Comparison of ENCODE assay signal across 8 cellular contexts in the genomic region with DNA sequence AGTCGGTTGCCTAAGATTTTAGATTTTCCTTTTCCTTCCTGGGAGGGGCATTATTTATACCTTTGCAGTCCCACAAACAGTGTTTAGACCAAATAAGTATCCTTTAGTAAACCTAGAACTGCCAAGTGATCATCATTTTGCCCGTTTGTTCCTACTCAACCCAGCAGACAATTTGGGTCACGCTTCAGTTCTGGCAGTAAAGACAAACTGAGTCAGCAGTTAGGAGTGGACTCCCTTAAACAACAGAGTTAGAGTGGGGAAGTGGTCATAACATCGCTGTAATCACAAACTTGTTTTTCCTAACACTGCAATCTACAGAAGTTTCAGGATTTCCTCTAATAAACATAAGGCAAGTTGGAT. TPM values are rescaled to one million over a fixed set of nuclear protein-coding genes. Genes with fewer than 3 reads are reported as not detected.
DNase-seq lines count a peak whose midpoint lies in the region; ATAC-seq, FAIRE-seq and TF ChIP-seq lines count a peak whose summit lies in the region.

No MANE protein-coding gene starts in this region.

- POLR2A ChIA-PET in HepG2 (lab: Yijun Ruan, JAX) = interaction anchor here (1.6 kb wide), 1 partner anchor 385 kb away, joined by 4 read pairs; no protein-coding TSS in a partner anchor

- no peak overlapping the region for H3K27ac Mint-ChIP-seq in activated T-cell treated with anti-CD3 and anti-CD28 coated beads, Interleukin-2, amount 50 U/mL, for 24 hours

- in situ Hi-C loops in HepG2 (cut with HindIII; ENCODE audit: extremely low pct_ligation_motif_present, low pct_unique_long_range_greater_than_20kb) = loop anchor here (5.0 to 10.0 kb wide), 2 partner anchors 215 to 382 kb away; a partner anchor contains a TSS

- peak overlapping the region; percentile 79 for H3K4me3 Mint-ChIP-seq in activated T-cell treated with anti-CD3 and anti-CD28 coated beads, Interleukin-2, amount 50 U/mL, for 24 hours

- intact Hi-C loops in HepG2 (cut with micrococcal nuclease; ENCODE audit: unreplicated experiment) = loop anchor here (1.0 to 2.0 kb wide), 2 partner anchors 217 to 388 kb away; no protein-coding TSS in a partner anchor
- intact Hi-C loops in testis (cut with DNase I; ENCODE audit: low total_unique reads) = no loop called here

- H3K4me3 ChIP-seq in bronchial epithelial cell (ENCODE audit: low read depth, low read length) (peak overlapping the region; percentile 94), HepG2 (replicated peaks in 1 of 3; ENCODE audit: insufficient read depth in 1 of 3, low read depth in 2 of 3, low read length in 3 of 3) (peak overlapping the region; percentile 89 to 91 (median 90)), testis (peak overlapping the region; percentile 89 to 90)

- H3K9me3 ChIP-seq in HepG2 (ENCODE audit: low read length) = no peaks in the 10 kb centered on the region
- no peaks in the 10 kb centered on the region for H3K9me3 ChIP-seq in testis

- no peak for TF ChIP-seq CTCF in bronchial epithelial cell (IDR thresholded peaks at IDR 0.05; ENCODE audit: insufficient read depth, low read length, severe bottlenecking)
- no peak for TF ChIP-seq CTCF in HepG2 (CRISPR knock-in tag; IDR thresholded peaks at IDR 0.05)
- TF ChIP-seq CTCF in testis (IDR thresholded peaks at IDR 0.05) = no peak

- CTCF ChIA-PET in HepG2 (lab: Yijun Ruan, JAX; ENCODE audit: low intra/inter-chr PET ratio, low total read pairs) = no interaction called here

- peak overlapping the region; percentile 93 for H3K4me2 ChIP-seq in HepG2 (ENCODE audit: low read depth, low read length)

- H3K36me3 ChIP-seq in bronchial epithelial cell (ENCODE audit: control insufficient read depth, insufficient read depth, low read length) = no peaks in the 10 kb centered on the region
- no peaks in the 10 kb centered on the region for H3K36me3 ChIP-seq in HepG2 (replicated peaks in 1 of 2; ENCODE audit: control insufficient read depth in 1 of 2, insufficient read depth in 2 of 2, low read length in 2 of 2)
- H3K36me3 ChIP-seq in testis (ENCODE audit: low read depth, missing control alignments) = no peaks in the 10 kb centered on the region

- peak overlapping the region; percentile 75 for H2AFZ ChIP-seq in HepG2 (ENCODE audit: low read length)

- no peaks in the 10 kb centered on the region for H3K36me3 Mint-ChIP-seq in activated T-cell treated with anti-CD3 and anti-CD28 coated beads, Interleukin-2, amount 50 U/mL, for 24 hours (ENCODE audit: low read depth)

- H3K9me3 Mint-ChIP-seq in activated T-cell treated with anti-CD3 and anti-CD28 coated beads, Interleukin-2, amount 50 U/mL, for 24 hours = no peaks in the 10 kb centered on the region

- DNase-seq in activated T-cell treated with anti-CD3 and anti-CD28 coated beads, Interleukin-2, amount 50 U/mL, for 24 hours = no peak
- no peak for DNase-seq in activated T-cell treated with anti-CD3 and anti-CD28 coated beads, Interleukin-2, amount 50 U/mL, for 48 hours
- DNase-seq in bronchial epithelial cell (ENCODE audit: low read depth) = peak; percentile 22
- DNase-seq in HepG2 (ENCODE audit: low spot score) = no peak
- DNase-seq in testis = peak; percentile 48
- no peak for DNase-seq in NCI-H510A (lab: John Stamatoyannopoulos, UW)
- DNase-seq in NCI-H2029 (lab: John Stamatoyannopoulos, UW) = no peak

- H3K27me3 ChIP-seq in bronchial epithelial cell (ENCODE audit: control insufficient read depth, insufficient read depth, low read length) (no peaks in the 10 kb centered on the region), HepG2 (ENCODE audit: control insufficient read depth in 1 of 2, insufficient read depth in 2 of 2, low read length in 2 of 2) (no peaks in the 10 kb centered on the region), testis (no peaks in the 10 kb centered on the region)

- peaks cover 11% of the 10 kb centered on the region for H3K4me1 Mint-ChIP-seq in activated T-cell treated with anti-CD3 and anti-CD28 coated beads, Interleukin-2, amount 50 U/mL, for 24 hours (ENCODE audit: low read depth)

- TF ChIP-seq POLR2A in HepG2 (IDR thresholded peaks at IDR 0.05; ENCODE audit: insufficient read depth in 1 of 2, low read depth in 2 of 2, low read length in 2 of 2) (no peak), testis (IDR thresholded peaks at IDR 0.05) (no peak)

- no peaks in the 10 kb centered on the region; the same call in none of the 2 replicates for H4K20me1 ChIP-seq in HepG2 (ENCODE audit: insufficient read depth, low read length)

- H3K27ac ChIP-seq in HepG2 (ENCODE audit: extremely low read length, insufficient read depth, low read length) (peak overlapping the region; percentile 82), testis (peak overlapping the region; percentile 95 to 96)

- ATAC-seq in HepG2 (no peak), HG02610 (IDR thresholded peaks at IDR 0.05; ENCODE audit: unreplicated experiment) (no peak)

- WGBS in HepG2 (ENCODE audit: low lambda C conversion rate) = 10% methylated on average over 4 of the region's 4 CpGs
- WGBS in testis, 2 donors = 0 to 1% methylated on average over 4 of the region's 4 CpGs

- H3K4me1 ChIP-seq in HepG2 (ENCODE audit: insufficient read depth, low read length) = peaks cover 23% of the 10 kb centered on the region
- peaks cover 18% of the 10 kb centered on the region for H3K4me1 ChIP-seq in testis

- FAIRE-seq in bronchial epithelial cell (lab: Jason Lieb, UNC) (no peak), HepG2 (lab: Jason Lieb, UNC) (no peak)

- TF ChIP-seq EP300 in HepG2 (IDR thresholded peaks at IDR 0.05; ENCODE audit: low read depth in 2 of 2, low read length in 2 of 2) (no peak), HepG2 (CRISPR knock-in tag; IDR thresholded peaks at IDR 0.05; ENCODE audit: borderline replicate concordance) (no peak)

- TF ChIP-seq RAD21 in HepG2 (CRISPR knock-in tag; IDR thresholded peaks at IDR 0.05) = no peak

- BruUV-seq in HepG2 (replicated peaks; lab: Mats Ljungman, UMichigan) = TSS peak; percentile 79

- peaks cover 43% of the 10 kb centered on the region for H3K27me3 Mint-ChIP-seq in activated T-cell treated with anti-CD3 and anti-CD28 coated beads, Interleukin-2, amount 50 U/mL, for 24 hours

- H3K79me2 ChIP-seq in HepG2 (ENCODE audit: insufficient read depth, low read length) = peaks cover 29% of the 10 kb centered on the region

- H3K9ac ChIP-seq in HepG2 (ENCODE audit: insufficient read depth, low read depth, low read length) = peak overlapping the region; percentile 84; the same call in 1 of the 2 replicates

TF ChIP-seq in HepG2, 621 proteins besides CTCF, POLR2A, EP300 and RAD21 (continues in another document):
- TF ChIP-seq ZKSCAN5 (CRISPR knock-in tag; IDR thresholded peaks at IDR 0.05) = no peak
- peak; percentile 57 to 67 for TF ChIP-seq MAFK (conservative IDR thresholded peaks at IDR 0.05 in 1 of 2, IDR thresholded peaks at IDR 0.05 in 1 of 2; ENCODE audit: low read length in 2 of 2)
- no peak for TF ChIP-seq ZNF124 (CRISPR knock-in tag; IDR thresholded peaks at IDR 0.05)
- no peak for TF ChIP-seq RXRB (CRISPR knock-in tag; IDR thresholded peaks at IDR 0.05; ENCODE audit: borderline replicate concordance)
- no peak for TF ChIP-seq TBX3 (IDR thresholded peaks at IDR 0.05; ENCODE audit: borderline replicate concordance)
- no peak for TF ChIP-seq SNRNP70 (IDR thresholded peaks at IDR 0.05; ENCODE audit: low read depth, low read length)
- TF ChIP-seq ZNF562 (CRISPR knock-in tag; IDR thresholded peaks at IDR 0.05; ENCODE audit: borderline replicate concordance) = no peak
- TF ChIP-seq JDP2 (CRISPR knock-in tag; IDR thresholded peaks at IDR 0.05; ENCODE audit: borderline replicate concordance) = no peak
- no peak for TF ChIP-seq FOXK2 (IDR thresholded peaks at IDR 0.05)
- TF ChIP-seq ZNF333 (CRISPR knock-in tag; IDR thresholded peaks at IDR 0.05; ENCODE audit: borderline replicate concordance) = no peak
- TF ChIP-seq, protein P1, sequence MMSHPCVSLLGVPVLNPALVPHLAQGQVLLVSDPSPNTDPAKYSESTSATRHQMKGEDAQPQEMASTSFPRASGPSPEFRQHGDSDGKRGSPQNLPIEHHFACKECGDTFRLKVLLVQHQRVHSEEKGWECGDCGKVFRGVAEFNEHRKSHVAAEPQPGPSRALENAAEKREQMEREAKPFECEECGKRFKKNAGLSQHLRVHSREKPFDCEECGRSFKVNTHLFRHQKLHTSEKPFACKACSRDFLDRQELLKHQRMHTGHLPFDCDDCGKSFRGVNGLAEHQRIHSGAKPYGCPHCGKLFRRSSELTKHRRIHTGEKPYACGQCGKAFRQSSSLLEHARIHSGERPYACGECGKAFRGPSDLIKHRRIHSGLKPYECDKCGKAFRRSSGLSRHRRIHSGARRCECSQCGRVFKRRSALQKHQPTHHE (CRISPR knock-in tag; IDR thresholded peaks at IDR 0.05; ENCODE audit: borderline replicate concordance) = no peak
- no peak for TF ChIP-seq SMARCC2 (IDR thresholded peaks at IDR 0.05)

RNA-seq across cellular contexts. Expression of a gene that starts 0.8 kb away (rescaled TPM):
- total RNA-seq in bronchial epithelial cell (33.2 and 50.4 TPM in 2 replicates), HepG2 (2016; rRNA removed; fragmentation: Illumina TruSeq; extraction: Trizol) (24.5 and 30.8 TPM in 2 replicates), testis (100 to 1,000 TPM; 126 to 168 TPM)
- total RNA-seq in HepG2 (2016; cell fraction: cytosol; rRNA removed; fragmentation: Illumina TruSeq; extraction: Trizol; ENCODE audit: low read depth) = 8.8 and 10.0 TPM in 2 replicates
- total RNA-seq in HepG2 (2016; cell fraction: insoluble cytoplasmic fraction; rRNA removed; fragmentation: Illumina TruSeq; extraction: Trizol) = 22.5 and 29.2 TPM in 2 replicates
- total RNA-seq in HepG2 (2016; cell fraction: membrane; rRNA removed; fragmentation: Illumina TruSeq; extraction: Trizol) = 10.2 and 11.3 TPM in 2 replicates
- total RNA-seq in HepG2 (2016; cell fraction: nucleus; rRNA removed; fragmentation: Illumina TruSeq; extraction: Trizol) = 60.8 and 61.6 TPM in 2 replicates
- polyA plus RNA-seq in HepG2 (2011; rRNA removed) (16.7 and 19.9 TPM in 2 replicates), testis (ENCODE audit: insufficient read depth, low read depth, low replicate concordance) (31.7 TPM)
- polyA plus RNA-seq in HepG2 (2011; cell fraction: cytosol; rRNA removed) = 13.5 and 17.1 TPM in 2 replicates
- polyA plus RNA-seq in HepG2 (2011; cell fraction: nucleus; rRNA removed) = 27.2 and 44.3 TPM in 2 replicates
- polyA plus RNA-seq in HepG2 (2012) = 13.4 TPM in 2 replicates
- 0.48 and 0.73 TPM in 2 replicates for polyA plus RNA-seq in HepG2 (2016; cell fraction: cytosol; fragmentation: Illumina TruSeq; extraction: Trizol; ENCODE audit: low read depth)
- 9.4 and 10.1 TPM in 2 replicates for polyA plus RNA-seq in HepG2 (2016; cell fraction: insoluble cytoplasmic fraction; fragmentation: Illumina TruSeq; extraction: Trizol; ENCODE audit: low read depth)
- 1.3 and 1.8 TPM in 2 replicates for polyA plus RNA-seq in HepG2 (2016; cell fraction: membrane; fragmentation: Illumina TruSeq; extraction: Trizol; ENCODE audit: low read depth)
- polyA plus RNA-seq in HepG2 (2016; cell fraction: nucleus; fragmentation: Illumina TruSeq; extraction: Trizol; ENCODE audit: insufficient read depth, low read depth) = 16.1 and 19.7 TPM in 2 replicates
- 84.0 and 132 TPM in 2 replicates for polyA minus RNA-seq in HepG2 (2011; rRNA and poly(A)+ RNA removed; ENCODE audit: low replicate concordance)
- 44.8 and 56.1 TPM in 2 replicates for polyA minus RNA-seq in HepG2 (2011; cell fraction: cytosol; rRNA and poly(A)+ RNA removed)
- 216 and 287 TPM in 2 replicates for polyA minus RNA-seq in HepG2 (2011; cell fraction: nucleus; rRNA and poly(A)+ RNA removed)

Comparison
In these comparisons a context has a peak if more than half of its experiments do, and no peak if none do; other contexts are left out.
1. DNase-seq: peak in bronchial epithelial cell (single experiment) and testis (single experiment); none in activated T-cell treated with anti-CD3 and anti-CD28 coated beads, Interleukin-2, amount 50 U/mL, for 24 hours (single experiment), activated T-cell treated with anti-CD3 and anti-CD28 coated beads, Interleukin-2, amount 50 U/mL, for 48 hours (0 of 2), HepG2 (single experiment), NCI-H510A (single experiment) and NCI-H2029 (single experiment).
2. Peak in every context shown above with its lines, with median percentiles within 50 percentile points of each other: H3K4me3 ChIP-seq.